21 cellular contexts compared by ENCODE assay signal in genomic region chr7:115840702-115841101, GRCh38.
"Had no signal": no experiment of that assay in that cellular context is flagged by ENCODE, and none has a peak within 500 bp of the region (broad histone marks: within the 10 kb centered on the region; RNA-seq: fewer than 3 reads in every experiment).

No MANE protein-coding gene starts in this region.

- H3K27ac ChIP-seq: colonic mucosa, foreskin keratinocyte, neutrophil, transverse colon had no signal

- ATAC-seq: activated T-cell treated with anti-CD3 and anti-CD28 coated beads, Interleukin-2, amount 50 U/mL, for 4 hours; foreskin keratinocyte; left lobe of liver; naive thymus-derived CD8-positive, alpha-beta T cell; SK-N-SH treated with all-trans-retinoic acid at 6 μM for 48 hours; WTC11 had no signal

- H3K9me3 ChIP-seq: colonic mucosa, neutrophil, transverse colon had no signal

- H3K4me3 ChIP-seq: colonic mucosa, transverse colon had no signal

- DNase-seq: activated CD4-positive, alpha-beta memory T cell treated with anti-CD3 and anti-CD28 coated beads, Interleukin-2, amount 10 ng/mL, durations not matched to agents 7 days and 5 days; activated CD4-positive, alpha-beta T cell treated with anti-CD3 and anti-CD28 coated beads for 4 hours; activated effector memory CD4-positive, alpha-beta T cell treated with Interleukin-2 at 50 U/mL for 16 hours; activated T-cell treated with anti-CD3 and anti-CD28 coated beads, Interleukin-2, amount 50 U/mL, for 4 hours; caudate nucleus; colonic mucosa; effector CD4-positive, alpha-beta T cell; head of caudate nucleus; naive thymus-derived CD8-positive, alpha-beta T cell; stimulated activated CD4-positive, alpha-beta T cell treated with anti-CD3 and anti-CD28 coated beads, Interleukin-15, amount 100 ng/mL, for 24 hours; stimulated activated CD4-positive, alpha-beta T cell treated with anti-CD3 and anti-CD28 coated beads, Interleukin-4, amount 100 ng/mL, for 1 hour; stimulated activated naive CD4-positive, alpha-beta T cell treated with Interleukin-2 at 50 U/mL for 16 hours; substantia nigra; T-helper 1 cell; T1000; transverse colon had no signal

- H3K36me3 ChIP-seq: colonic mucosa, neutrophil, transverse colon had no signal
